Comparison of ENCODE assay signal across 12 cellular contexts in the genomic region with DNA sequence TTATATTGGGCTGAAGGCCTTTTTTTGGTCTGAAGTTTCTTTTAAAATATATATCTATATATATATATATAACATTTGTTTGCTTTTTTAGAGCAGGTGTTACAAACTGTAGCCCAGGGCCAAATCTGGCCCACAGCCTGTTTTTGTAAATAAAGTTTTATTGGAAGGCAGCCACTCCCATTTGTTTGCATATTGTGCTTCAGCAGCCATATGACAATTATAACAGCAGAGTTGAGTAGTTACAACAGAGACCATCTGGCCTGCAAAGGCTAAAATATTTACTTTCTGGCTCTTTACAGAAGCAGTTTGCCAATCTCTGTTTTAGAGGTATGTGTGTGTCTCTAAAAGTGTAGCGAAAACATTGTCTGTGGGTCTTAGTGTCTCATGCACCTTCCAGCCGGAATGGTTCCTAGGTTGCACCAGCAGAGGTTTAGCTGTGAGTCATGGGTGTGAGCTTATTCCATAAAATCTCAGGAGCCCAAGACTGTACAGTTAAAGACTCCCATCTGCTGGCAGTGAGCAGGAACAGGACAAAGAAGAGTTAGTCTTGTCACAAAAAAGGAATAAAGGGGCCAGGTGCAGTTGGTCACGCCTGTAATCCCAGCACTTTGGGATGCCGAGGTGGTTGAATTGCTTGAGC. TPM values are rescaled to one million over a fixed set of nuclear protein-coding genes. Genes with fewer than 3 reads are reported as not detected.
A peak's percentile ranks its signal among the peaks of the same experiment; 100 is the strongest.
DNase-seq lines count a peak whose midpoint lies in the region; ATAC-seq, FAIRE-seq and TF ChIP-seq lines count a peak whose summit lies in the region.
"Had no signal": no experiment of that assay in that cellular context is flagged by ENCODE, and none has a peak within 500 bp of the region (broad histone marks: within the 10 kb centered on the region; RNA-seq: fewer than 3 reads in every experiment).

No MANE protein-coding gene starts in this region.

- TF ChIP-seq CTCF in A673 (conservative IDR thresholded peaks at IDR 0.05; ENCODE audit: low read depth, low read length) (0 out of 2 replicates have a peak, but pooled peaks have one; percentile 11), GM06990 (IDR thresholded peaks at IDR 0.05; ENCODE audit: insufficient read depth, low read length, poor library complexity, severe bottlenecking) (peak; percentile 3)

- TF ChIP-seq POLR2A in GM12892 (IDR thresholded peaks at IDR 0.05; ENCODE audit: low read depth, low read length), result no peak

- no peak for FAIRE-seq in GM12892 (lab: Jason Lieb, UNC)

- CTCF ChIA-PET in A673 (lab: Charles Lee), result no interaction called here

- H3K4me3 ChIP-seq in A673 (ENCODE audit: low read depth, low read length, poor library complexity, severe bottlenecking) (no peak overlapping the region), GM06990 (replicated peaks; ENCODE audit: low read depth, low read length) (no peak overlapping the region)
- H3K4me3 ChIP-seq: lower lobe of right lung, skin epidermis, stomach had no signal

- BruUV-seq in A673 (replicated peaks; lab: Mats Ljungman, UMichigan), result no TSS peak

- H3K4me1 ChIP-seq in A673 (ENCODE audit: insufficient read depth, low read length, poor library complexity, severe bottlenecking), result no peaks in the 10 kb centered on the region
- H3K4me1 ChIP-seq: lower lobe of right lung, stomach had no signal

- H3K27ac ChIP-seq in A673 (ENCODE audit: low read depth, low read length, poor library complexity, severe bottlenecking), result no peak overlapping the region
- H3K27ac ChIP-seq: lower lobe of right lung, skin epidermis, stomach had no signal

- peak; percentile 44 for ATAC-seq in esophagus mucosa
- ATAC-seq: lower lobe of right lung had no signal

- POLR2A ChIA-PET in A673 (lab: Charles Lee; ENCODE audit: low non-redundant PET), result no interaction called here

- H3K27me3 ChIP-seq in A673 (replicated peaks; ENCODE audit: insufficient read depth, low read depth, low read length, poor library complexity) (no peaks in the 10 kb centered on the region), GM06990 (replicated peaks; ENCODE audit: control insufficient read depth, insufficient read depth, low read length) (no peaks in the 10 kb centered on the region)
- H3K27me3 ChIP-seq: stomach had no signal

- DNase-seq in A673 (ENCODE audit: low spot score) (peak; percentile 14), GM06990 (ENCODE audit: extremely low read depth, insufficient read length) (no peak), NCI-H774 (lab: John Stamatoyannopoulos, UW) (peak; percentile 79), nucleus accumbens (lab: John Stamatoyannopoulos, UW) (no peak), GM19240 (ENCODE audit: insufficient read length, low spot score) (no peak), posterior cingulate gyrus (no peak), GM12892 (ENCODE audit: insufficient read length) (no peak)
- DNase-seq: lower lobe of right lung, NCI-H2107, stomach had no signal

- no peaks in the 10 kb centered on the region for H3K9me3 ChIP-seq in A673 (ENCODE audit: low read depth, low read length, poor library complexity, severe bottlenecking)
- H3K9me3 ChIP-seq: lower lobe of right lung, stomach had no signal

- intact Hi-C loops in A673 (cut with micrococcal nuclease; ENCODE audit: unreplicated experiment), result no loop called here
- intact Hi-C loops in posterior cingulate gyrus (cut with DNase I), result no loop called here

- H3K36me3 ChIP-seq in A673 (ENCODE audit: insufficient read depth, low read length, poor library complexity, severe bottlenecking) (peaks cover 23% of the 10 kb centered on the region), GM06990 (ENCODE audit: control insufficient read depth, insufficient read depth, low read length) (peaks cover 4% of the 10 kb centered on the region)

RNA-seq across cellular contexts. Expression of gene LCMT1, which starts 23.8 kb away (rescaled TPM):
- total RNA-seq in A673 (2021) (55.8 and 56.3 TPM in 2 replicates), esophagus mucosa (26.8 TPM)
- polyA plus RNA-seq in GM12892 (2012; ENCODE audit: missing spikeins), result 35.9 TPM

Comparison
In these comparisons a context has a peak if more than half of its experiments do, and no peak if none do; other contexts are left out.
1. DNase-seq: peak in A673 (single experiment) and NCI-H774 (single experiment); none in GM06990 (single experiment), nucleus accumbens (0 of 56), GM19240 (single experiment), posterior cingulate gyrus (0 of 10) and GM12892 (single experiment).